13 cellular contexts compared by ENCODE assay signal in the genomic region with DNA sequence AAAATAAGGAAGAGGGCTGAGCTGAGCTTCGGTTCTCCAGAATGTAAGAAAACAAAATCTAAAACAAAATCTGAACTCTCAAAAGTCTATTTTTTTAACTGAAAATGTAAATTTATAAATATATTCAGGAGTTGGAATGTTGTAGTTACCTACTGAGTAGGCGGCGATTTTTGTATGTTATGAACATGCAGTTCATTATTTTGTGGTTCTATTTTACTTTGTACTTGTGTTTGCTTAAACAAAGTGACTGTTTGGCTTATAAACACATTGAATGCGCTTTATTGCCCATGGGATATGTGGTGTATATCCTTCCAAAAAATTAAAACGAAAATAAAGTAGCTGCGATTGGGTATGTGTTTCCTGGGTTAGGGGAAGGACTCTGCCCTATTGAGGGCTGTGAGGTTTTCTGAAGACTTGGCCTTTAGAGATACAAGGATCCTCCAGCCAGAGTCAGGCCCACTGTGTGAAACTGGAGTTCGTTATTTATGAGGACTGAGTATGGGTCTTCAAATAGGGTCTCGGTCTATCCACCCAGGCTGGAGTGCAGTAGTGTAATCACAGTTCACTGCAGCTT. TPM values are rescaled to one million over a fixed set of nuclear protein-coding genes. Genes with fewer than 3 reads are reported as not detected.
DNase-seq lines count a peak whose midpoint lies in the region; ATAC-seq and TF ChIP-seq lines count a peak whose summit lies in the region.
"Had no signal": no experiment of that assay in that cellular context is flagged by ENCODE, and none has a peak within 500 bp of the region (broad histone marks: within the 10 kb centered on the region; RNA-seq: fewer than 3 reads in every experiment).

No MANE protein-coding gene starts in this region.

- no peak for TF ChIP-seq CTCF in activated CD8-positive, alpha-beta T cell treated with anti-CD3 and anti-CD28 coated beads for 36 hours (IDR thresholded peaks at IDR 0.05)

- intact Hi-C loops in activated CD8-positive, alpha-beta T cell treated with anti-CD3 and anti-CD28 coated beads for 36 hours (cut with micrococcal nuclease), result loop anchor here (5.0 kb wide), 1 partner anchor 33 kb away; no protein-coding TSS in a partner anchor

- H3K9me3 Mint-ChIP-seq in activated CD8-positive, alpha-beta T cell treated with anti-CD3 and anti-CD28 coated beads for 36 hours, result no peaks in the 10 kb centered on the region
- H3K9me3 Mint-ChIP-seq in activated CD8-positive, alpha-beta T cell treated with anti-CD3 and anti-CD28 coated beads, Interleukin-2, amount 10 ng/mL, durations not matched to agents 7 days and 5 days (ENCODE audit: insufficient read depth), result no peaks in the 10 kb centered on the region
- H3K9me3 Mint-ChIP-seq in activated T-helper 17 cell treated with anti-CD3 and anti-CD28 coated beads, Interleukin-2, amount 50 U/mL, for 72 hours, result no peaks in the 10 kb centered on the region

- H3K36me3 Mint-ChIP-seq in activated CD8-positive, alpha-beta T cell treated with anti-CD3 and anti-CD28 coated beads for 36 hours (ENCODE audit: low read depth), result peaks cover 28% of the 10 kb centered on the region
- H3K36me3 Mint-ChIP-seq in activated CD8-positive, alpha-beta T cell treated with anti-CD3 and anti-CD28 coated beads, Interleukin-2, amount 10 ng/mL, durations not matched to agents 7 days and 5 days (ENCODE audit: low read depth), result peaks cover 6% of the 10 kb centered on the region
- H3K36me3 Mint-ChIP-seq in activated T-helper 17 cell treated with anti-CD3 and anti-CD28 coated beads, Interleukin-2, amount 50 U/mL, for 72 hours (ENCODE audit: low read depth), result peaks cover 42% of the 10 kb centered on the region

- H3K4me3 Mint-ChIP-seq in activated CD8-positive, alpha-beta T cell treated with anti-CD3 and anti-CD28 coated beads for 36 hours, result peak overlapping the region; percentile 82
- H3K4me3 Mint-ChIP-seq in activated CD8-positive, alpha-beta T cell treated with anti-CD3 and anti-CD28 coated beads, Interleukin-2, amount 10 ng/mL, durations not matched to agents 7 days and 5 days, result no peak overlapping the region
- peak overlapping the region; percentile 87 for H3K4me3 Mint-ChIP-seq in activated T-helper 17 cell treated with anti-CD3 and anti-CD28 coated beads, Interleukin-2, amount 50 U/mL, for 72 hours

- peaks cover 0 to 23% (median 0%) of the 10 kb centered on the region in 5 donors for H3K27me3 ChIP-seq in subcutaneous abdominal adipose tissue (ENCODE audit: control insufficient read depth in 5 of 5, insufficient read depth in 4 of 5, low read length in 5 of 5)
- H3K27me3 ChIP-seq: upper lobe of left lung had no signal

- peaks cover 23% of the 10 kb centered on the region for H3K4me1 Mint-ChIP-seq in activated CD8-positive, alpha-beta T cell treated with anti-CD3 and anti-CD28 coated beads for 36 hours (ENCODE audit: low read depth)
- peaks cover 18% of the 10 kb centered on the region for H3K4me1 Mint-ChIP-seq in activated CD8-positive, alpha-beta T cell treated with anti-CD3 and anti-CD28 coated beads, Interleukin-2, amount 10 ng/mL, durations not matched to agents 7 days and 5 days (ENCODE audit: low read depth)
- peaks cover 22% of the 10 kb centered on the region for H3K4me1 Mint-ChIP-seq in activated T-helper 17 cell treated with anti-CD3 and anti-CD28 coated beads, Interleukin-2, amount 50 U/mL, for 72 hours

- ATAC-seq in activated CD8-positive, alpha-beta T cell treated with anti-CD3 and anti-CD28 coated beads for 36 hours, result no peak
- no peak for ATAC-seq in activated CD8-positive, alpha-beta T cell treated with anti-CD3 and anti-CD28 coated beads, Interleukin-2, amount 10 ng/mL, durations not matched to agents 7 days and 5 days
- no peak for ATAC-seq in activated T-helper 17 cell treated with anti-CD3 and anti-CD28 coated beads, Interleukin-2, amount 50 U/mL, for 72 hours (replicated peaks)

- H3K4me1 ChIP-seq in subcutaneous abdominal adipose tissue (ENCODE audit: control insufficient read depth in 5 of 5, insufficient read depth in 5 of 5, low read length in 5 of 5), result peaks cover 13 to 34% (median 26%) of the 10 kb centered on the region in 5 donors

- no peak for DNase-seq in activated CD8-positive, alpha-beta T cell treated with anti-CD3 and anti-CD28 coated beads for 36 hours
- no peak for DNase-seq in activated CD8-positive, alpha-beta T cell treated with anti-CD3 and anti-CD28 coated beads, Interleukin-2, amount 10 ng/mL, durations not matched to agents 7 days and 5 days
- DNase-seq in glomerular visceral epithelial cell (ENCODE audit: extremely low spot score) (peak; percentile 62), T1000 (lab: John Stamatoyannopoulos, UW) (no peak)
- DNase-seq in central memory CD4-positive, alpha-beta T cell, result no peak
- DNase-seq in stimulated activated naive CD4-positive, alpha-beta T cell treated with Interleukin-2 at 50 U/mL for 16 hours (lab: John Stamatoyannopoulos, UW), result no peak
- DNase-seq: AML-193, GDM1, NCI-H1105, NCI-H510A treated with DMSO at 0.1 percent for 48 hours, upper lobe of left lung had no signal

- no peak overlapping the region for H3K27ac Mint-ChIP-seq in activated CD8-positive, alpha-beta T cell treated with anti-CD3 and anti-CD28 coated beads for 36 hours
- no peak overlapping the region for H3K27ac Mint-ChIP-seq in activated CD8-positive, alpha-beta T cell treated with anti-CD3 and anti-CD28 coated beads, Interleukin-2, amount 10 ng/mL, durations not matched to agents 7 days and 5 days
- H3K27ac Mint-ChIP-seq in activated T-helper 17 cell treated with anti-CD3 and anti-CD28 coated beads, Interleukin-2, amount 50 U/mL, for 72 hours, result peak overlapping the region; percentile 72

- H3K27ac ChIP-seq in subcutaneous abdominal adipose tissue (ENCODE audit: low read depth, low read length), result no peak overlapping the region
- H3K27ac ChIP-seq: upper lobe of left lung had no signal

- POLR2A ChIA-PET in activated CD8-positive, alpha-beta T cell treated with anti-CD3 and anti-CD28 coated beads for 36 hours (lab: Charles Lee), result interaction anchor here (1.0 to 1.3 kb wide), 3 partner anchors 9 to 33 kb away, joined by 3 read pairs; no protein-coding TSS in a partner anchor
- POLR2A ChIA-PET in activated CD8-positive, alpha-beta T cell treated with anti-CD3 and anti-CD28 coated beads, Interleukin-2, amount 10 ng/mL, durations not matched to agents 7 days and 5 days (lab: Charles Lee), result interaction anchor here (0.8 kb wide), 1 partner anchor 35 kb away, joined by 3 read pairs; no protein-coding TSS in a partner anchor

- peak overlapping the region in 4 of 5 donors; percentile 4 to 96 (median 86) for H3K4me3 ChIP-seq in subcutaneous abdominal adipose tissue (ENCODE audit: low read depth in 1 of 5, low read length in 5 of 5)

- H3K9ac ChIP-seq in subcutaneous abdominal adipose tissue (ENCODE audit: low read length in 5 of 5), result no peak overlapping the region

- H3K36me3 ChIP-seq in subcutaneous abdominal adipose tissue (ENCODE audit: control insufficient read depth in 5 of 5, insufficient read depth in 5 of 5, low read length in 5 of 5), result peaks cover 0 to 23% (median 17%) of the 10 kb centered on the region in 5 donors

- no peaks in the 10 kb centered on the region for H3K9me3 ChIP-seq in subcutaneous abdominal adipose tissue (ENCODE audit: control insufficient read depth in 5 of 5, low read length in 5 of 5)
- H3K9me3 ChIP-seq: upper lobe of left lung had no signal

- CTCF ChIA-PET in activated CD8-positive, alpha-beta T cell treated with anti-CD3 and anti-CD28 coated beads for 36 hours (lab: Charles Lee), result no interaction called here
- CTCF ChIA-PET in activated CD8-positive, alpha-beta T cell treated with anti-CD3 and anti-CD28 coated beads, Interleukin-2, amount 10 ng/mL, durations not matched to agents 7 days and 5 days (lab: Charles Lee), result no interaction called here

- H3K27me3 Mint-ChIP-seq in activated CD8-positive, alpha-beta T cell treated with anti-CD3 and anti-CD28 coated beads for 36 hours, result no peaks in the 10 kb centered on the region
- H3K27me3 Mint-ChIP-seq in activated CD8-positive, alpha-beta T cell treated with anti-CD3 and anti-CD28 coated beads, Interleukin-2, amount 10 ng/mL, durations not matched to agents 7 days and 5 days (ENCODE audit: low read depth), result peaks cover 30% of the 10 kb centered on the region
- H3K27me3 Mint-ChIP-seq in activated T-helper 17 cell treated with anti-CD3 and anti-CD28 coated beads, Interleukin-2, amount 50 U/mL, for 72 hours, result no peaks in the 10 kb centered on the region

RNA-seq across cellular contexts. Expression of a gene that starts 3.8 kb away (rescaled TPM):
- total RNA-seq in activated CD8-positive, alpha-beta T cell treated with anti-CD3 and anti-CD28 coated beads for 36 hours, result 10 to 100 TPM; 46.0 to 46.4 TPM
- 10 to 100 TPM in 1 of 2 experiments, 1 to 10 TPM in 1; 8.9 to 10.1 TPM for total RNA-seq in activated CD8-positive, alpha-beta T cell treated with anti-CD3 and anti-CD28 coated beads, Interleukin-2, amount 10 ng/mL, durations not matched to agents 7 days and 5 days
- 10 to 100 TPM; 14.0 to 77.6 TPM for total RNA-seq in activated T-helper 17 cell treated with anti-CD3 and anti-CD28 coated beads, Interleukin-2, amount 50 U/mL, for 72 hours

RNA-seq across cellular contexts. Expression of a gene that starts 30.2 kb away (rescaled TPM):
- total RNA-seq in activated CD8-positive, alpha-beta T cell treated with anti-CD3 and anti-CD28 coated beads for 36 hours, result 1 to 10 TPM; 2.9 to 3.1 TPM
- 1 to 10 TPM in 1 of 2 experiments, under 1 TPM in 1; 0.68 to 1.1 TPM for total RNA-seq in activated CD8-positive, alpha-beta T cell treated with anti-CD3 and anti-CD28 coated beads, Interleukin-2, amount 10 ng/mL, durations not matched to agents 7 days and 5 days
- 1 to 10 TPM; 2.0 TPM for total RNA-seq in activated T-helper 17 cell treated with anti-CD3 and anti-CD28 coated beads, Interleukin-2, amount 50 U/mL, for 72 hours
